In genomic region chr16:28893291-28893690, GRCh38 we compare ENCODE assay signal across 25 cellular contexts. TPM values are rescaled to one million over a fixed set of nuclear protein-coding genes. Genes with fewer than 3 reads are reported as not detected.
"Had no signal": no experiment of that assay in that cellular context is flagged by ENCODE, and none has a peak within 500 bp of the region (broad histone marks: within the 10 kb centered on the region; RNA-seq: fewer than 3 reads in every experiment).

No MANE protein-coding gene starts in this region.

- H3K4me1 ChIP-seq: SJSA1 had no signal

- H3K9me3 ChIP-seq: SJSA1 had no signal

- ATAC-seq: HepG2 had no signal

- DNase-seq: IMR-90, Karpas-422, KG1, MM.1S, NCI-H1092 treated with DMSO at 0.1 percent for 48 hours, NCI-H1436, NCI-H187, NCI-H2029, NCI-H2081 treated with DMSO at 0.1 percent for 48 hours, NCI-H2171, NCI-H226, NCI-H446, NCI-H510A, NCI-H524 treated with DMSO at 0.1 percent for 48 hours, NCI-H69, NCI-H774, Right ventricle myocardium superior, RPMI8226, SIG-M5 had no signal

- FAIRE-seq: HepG2, RCC 7860 had no signal

- H3K4me3 ChIP-seq: SJSA1, SK-N-MC had no signal

- H3K27me3 ChIP-seq: SJSA1 had no signal

- H3K36me3 ChIP-seq: SJSA1 had no signal

- H3K27ac ChIP-seq: SJSA1, SK-N-MC had no signal

RNA-seq across cellular contexts. Expression of gene ATP2A1, which starts 15.0 kb away (rescaled TPM):
- total RNA-seq: HT1080, M059J, Right ventricle myocardium superior had no signal

RNA-seq across cellular contexts. Expression of gene CD19, which starts 38.5 kb away (rescaled TPM):
- total RNA-seq: HT1080, IMR-90, M059J, Right ventricle myocardium superior, SJSA1 had no signal
- polyA plus RNA-seq: IMR-90 had no signal
